Comparison of ENCODE assay signal across 10 cellular contexts in genomic region chr6:43367245-43367984, GRCh38. TPM values are rescaled to one million over a fixed set of nuclear protein-coding genes. Genes with fewer than 3 reads are reported as not detected.
DNase-seq lines count a peak whose midpoint lies in the region; ATAC-seq and TF ChIP-seq lines count a peak whose summit lies in the region.
"Had no signal": no experiment of that assay in that cellular context is flagged by ENCODE, and none has a peak within 500 bp of the region (broad histone marks: within the 10 kb centered on the region; RNA-seq: fewer than 3 reads in every experiment).

No MANE protein-coding gene starts in this region.

- no peak overlapping the region for H3K27ac ChIP-seq in CD4-positive, alpha-beta T cell (ENCODE audit: low read depth, low read length)
- H3K27ac ChIP-seq in naive thymus-derived CD4-positive, alpha-beta T cell (ENCODE audit: low read depth, low read length) = no peak overlapping the region

- peaks cover 8% of the 10 kb centered on the region for H3K4me1 ChIP-seq in HAP-1
- peaks cover 20 to 23% of the 10 kb centered on the region in 2 donors for H3K4me1 ChIP-seq in naive thymus-derived CD4-positive, alpha-beta T cell (ENCODE audit: control insufficient read depth in 2 of 2, insufficient read depth in 2 of 2, low read length in 2 of 2)

- POLR2A ChIA-PET in CD4-positive, alpha-beta T cell (lab: Charles Lee) = interaction anchor here (1.5 to 4.0 kb wide), 5 partner anchors 15 to 438 kb away, joined by 3 to 136 read pairs (median 20); partner anchors contain the start of genes ABCC10, CNPY3 and CUL9
- POLR2A ChIA-PET in naive thymus-derived CD4-positive, alpha-beta T cell (lab: Charles Lee) = interaction anchor here (0.6 to 8.6 kb wide), 4 partner anchors 14 to 505 kb away, joined by 3 to 163 read pairs (median 3); partner anchors contain the start of gene CUL7

- peaks cover 51% of the 10 kb centered on the region for H3K4me1 Mint-ChIP-seq in CD4-positive, alpha-beta T cell (ENCODE audit: low read depth)
- H3K4me1 Mint-ChIP-seq in activated T-helper 17 cell treated with anti-CD3 and anti-CD28 coated beads, Interleukin-2, amount 50 U/mL, for 72 hours = peaks cover 18% of the 10 kb centered on the region
- H3K4me1 Mint-ChIP-seq in naive thymus-derived CD4-positive, alpha-beta T cell = peaks cover 29 to 69% (median 58%) of the 10 kb centered on the region in 7 donors

- H3K9me3 ChIP-seq in CD4-positive, alpha-beta T cell (ENCODE audit: control insufficient read depth, low read length) = no peaks in the 10 kb centered on the region
- no peaks in the 10 kb centered on the region for H3K9me3 ChIP-seq in HAP-1
- H3K9me3 ChIP-seq in naive thymus-derived CD4-positive, alpha-beta T cell (ENCODE audit: control insufficient read depth in 2 of 3, low read length in 3 of 3) = no peaks in the 10 kb centered on the region

- peak overlapping the region; percentile 65 for H3K4me3 ChIP-seq in HAP-1
- H3K4me3 ChIP-seq in naive thymus-derived CD4-positive, alpha-beta T cell (ENCODE audit: low read length) = no peak overlapping the region

- H3K27me3 ChIP-seq in CD4-positive, alpha-beta T cell (ENCODE audit: control insufficient read depth, insufficient read depth, low read length) = no peaks in the 10 kb centered on the region
- no peaks in the 10 kb centered on the region for H3K27me3 ChIP-seq in HAP-1 (ENCODE audit: low read depth)
- H3K27me3 ChIP-seq in naive thymus-derived CD4-positive, alpha-beta T cell (ENCODE audit: control insufficient read depth in 2 of 2, insufficient read depth in 2 of 2, low read length in 2 of 2) = no peaks in the 10 kb centered on the region

- H3K27me3 Mint-ChIP-seq in CD4-positive, alpha-beta T cell = no peaks in the 10 kb centered on the region
- no peaks in the 10 kb centered on the region for H3K27me3 Mint-ChIP-seq in activated T-helper 17 cell treated with anti-CD3 and anti-CD28 coated beads, Interleukin-2, amount 50 U/mL, for 72 hours
- H3K27me3 Mint-ChIP-seq in naive thymus-derived CD4-positive, alpha-beta T cell = peaks cover 0 to 7% (median 0%) of the 10 kb centered on the region in 5 donors

- H3K36me3 Mint-ChIP-seq in CD4-positive, alpha-beta T cell (ENCODE audit: low read depth) = peaks cover 41% of the 10 kb centered on the region
- peaks cover 30% of the 10 kb centered on the region for H3K36me3 Mint-ChIP-seq in activated T-helper 17 cell treated with anti-CD3 and anti-CD28 coated beads, Interleukin-2, amount 50 U/mL, for 72 hours (ENCODE audit: low read depth)
- peaks cover 5 to 27% (median 10%) of the 10 kb centered on the region in 5 donors for H3K36me3 Mint-ChIP-seq in naive thymus-derived CD4-positive, alpha-beta T cell

- TF ChIP-seq CTCF in CD4-positive, alpha-beta T cell (IDR thresholded peaks at IDR 0.05) = no peak

- peaks cover 24% of the 10 kb centered on the region for H3K36me3 ChIP-seq in HAP-1 (replicated peaks)
- peaks cover 0 to 30% (median 0%) of the 10 kb centered on the region in 3 experiments for H3K36me3 ChIP-seq in naive thymus-derived CD4-positive, alpha-beta T cell (ENCODE audit: control insufficient read depth in 2 of 3, insufficient read depth in 3 of 3, low read length in 3 of 3)

- no peak for ATAC-seq in CD4-positive, alpha-beta T cell (ENCODE audit: poor library complexity)
- no peak for ATAC-seq in activated T-helper 17 cell treated with anti-CD3 and anti-CD28 coated beads, Interleukin-2, amount 50 U/mL, for 72 hours (replicated peaks)
- no peak for ATAC-seq in naive thymus-derived CD4-positive, alpha-beta T cell

- CTCF ChIA-PET in CD4-positive, alpha-beta T cell (lab: Charles Lee) = interaction anchor here (1.2 kb wide), 1 partner anchor 31 kb away, joined by 4 read pairs; no protein-coding TSS in a partner anchor
- CTCF ChIA-PET in naive thymus-derived CD4-positive, alpha-beta T cell (lab: Charles Lee) = interaction anchor here (0.6 to 4.1 kb wide), 7 partner anchors 14 to 59 kb away, joined by 3 to 33 read pairs (median 3); no protein-coding TSS in a partner anchor

- H3K4me3 Mint-ChIP-seq in CD4-positive, alpha-beta T cell = peak overlapping the region; percentile 90
- peak overlapping the region; percentile 84 for H3K4me3 Mint-ChIP-seq in activated T-helper 17 cell treated with anti-CD3 and anti-CD28 coated beads, Interleukin-2, amount 50 U/mL, for 72 hours
- H3K4me3 Mint-ChIP-seq in naive thymus-derived CD4-positive, alpha-beta T cell = peak overlapping the region; percentile 44 to 97 (median 89)

- DNase-seq in CD4-positive, alpha-beta T cell = no peak
- DNase-seq in HAP-1 (ENCODE audit: low spot score in 2 of 2) = no peak
- DNase-seq in naive thymus-derived CD4-positive, alpha-beta T cell = peak in 1 of 9 donors; percentile 3
- no peak for DNase-seq in putamen (ENCODE audit: low spot score)
- DNase-seq in NCI-H146 (lab: John Stamatoyannopoulos, UW) = no peak
- no peak for DNase-seq in GM19240 (ENCODE audit: insufficient read length, low spot score)
- DNase-seq in AG20443 (ENCODE audit: low spot score) = no peak
- DNase-seq: RPMI8226 had no signal

- intact Hi-C loops in CD4-positive, alpha-beta T cell (cut with DNase I, micrococcal nuclease) = loop anchor here (5.0 kb wide), 1 partner anchor 140 kb away; no protein-coding TSS in a partner anchor
- intact Hi-C loops in naive thymus-derived CD4-positive, alpha-beta T cell (cut with micrococcal nuclease) = loop anchor here (5.0 kb wide), 2 partner anchors 140 to 210 kb away; partner anchors contain the start of genes POLH (in 1 of the 2) and XPO5 (in 1 of the 2)

- H3K9me3 Mint-ChIP-seq in CD4-positive, alpha-beta T cell = no peaks in the 10 kb centered on the region
- no peaks in the 10 kb centered on the region for H3K9me3 Mint-ChIP-seq in activated T-helper 17 cell treated with anti-CD3 and anti-CD28 coated beads, Interleukin-2, amount 50 U/mL, for 72 hours
- H3K9me3 Mint-ChIP-seq in naive thymus-derived CD4-positive, alpha-beta T cell = peaks cover 0 to 2% (median 0%) of the 10 kb centered on the region in 11 donors

- H3K27ac Mint-ChIP-seq in CD4-positive, alpha-beta T cell = peak overlapping the region; percentile 90
- peak overlapping the region; percentile 14 for H3K27ac Mint-ChIP-seq in activated T-helper 17 cell treated with anti-CD3 and anti-CD28 coated beads, Interleukin-2, amount 50 U/mL, for 72 hours
- peak overlapping the region in 8 of 9 donors; percentile 16 to 93 (median 72) for H3K27ac Mint-ChIP-seq in naive thymus-derived CD4-positive, alpha-beta T cell

- in situ Hi-C loops in HAP-1 (cut with MboI; ENCODE audit: low sequenced_read_pairs) = no loop called here

RNA-seq across cellular contexts. Expression of gene ZNF318, which starts 2.0 kb away (rescaled TPM):
- 10 to 100 TPM; 20.4 TPM for total RNA-seq in CD4-positive, alpha-beta T cell
- 10 to 100 TPM; 11.2 to 21.0 TPM for total RNA-seq in activated T-helper 17 cell treated with anti-CD3 and anti-CD28 coated beads, Interleukin-2, amount 50 U/mL, for 72 hours
- 10 to 100 TPM; 15.8 to 40.2 (median 28.3) TPM for total RNA-seq in naive thymus-derived CD4-positive, alpha-beta T cell
- 10 to 100 TPM in 1 of 2 donors, 1 to 10 TPM in 1; 6.9 to 12.9 TPM for polyA plus RNA-seq in naive thymus-derived CD4-positive, alpha-beta T cell

RNA-seq across cellular contexts. Expression of gene CRIP3, which starts 58.8 kb away (rescaled TPM):
- 1 to 10 TPM; 1.8 to 2.0 TPM for total RNA-seq in CD4-positive, alpha-beta T cell
- 1 to 10 TPM; 4.2 to 4.6 TPM for total RNA-seq in activated T-helper 17 cell treated with anti-CD3 and anti-CD28 coated beads, Interleukin-2, amount 50 U/mL, for 72 hours
- 1 to 10 TPM in 4 of 5 experiments, not detected in 1; 2.1 to 7.4 (median 4.8) TPM for total RNA-seq in naive thymus-derived CD4-positive, alpha-beta T cell
- polyA plus RNA-seq in naive thymus-derived CD4-positive, alpha-beta T cell = not detected
- total RNA-seq: glomerular endothelial cell had no signal

RNA-seq across cellular contexts. Expression of gene ABCC10, which starts 59.9 kb away (rescaled TPM):
- total RNA-seq in CD4-positive, alpha-beta T cell = 10 to 100 TPM; 35.7 to 38.5 TPM
- total RNA-seq in activated T-helper 17 cell treated with anti-CD3 and anti-CD28 coated beads, Interleukin-2, amount 50 U/mL, for 72 hours = 10 to 100 TPM; 41.2 to 47.9 TPM
- total RNA-seq in naive thymus-derived CD4-positive, alpha-beta T cell = 10 to 100 TPM; 56.2 to 74.6 (median 60.4) TPM
- polyA plus RNA-seq in naive thymus-derived CD4-positive, alpha-beta T cell = 10 to 100 TPM in 1 of 2 donors, 1 to 10 TPM in 1; 9.8 to 18.6 TPM

Comparison
In these comparisons a context has a peak if more than half of its experiments do, and no peak if none do; other contexts are left out.
1. H3K27ac Mint-ChIP-seq: peak in every context shown above with its lines; median percentile 90 in CD4-positive, alpha-beta T cell; 72 in naive thymus-derived CD4-positive, alpha-beta T cell; 14 in activated T-helper 17 cell treated with anti-CD3 and anti-CD28 coated beads, Interleukin-2, amount 50 U/mL, for 72 hours.